ENCODE assay signal across 9 cellular contexts in the genomic region with DNA sequence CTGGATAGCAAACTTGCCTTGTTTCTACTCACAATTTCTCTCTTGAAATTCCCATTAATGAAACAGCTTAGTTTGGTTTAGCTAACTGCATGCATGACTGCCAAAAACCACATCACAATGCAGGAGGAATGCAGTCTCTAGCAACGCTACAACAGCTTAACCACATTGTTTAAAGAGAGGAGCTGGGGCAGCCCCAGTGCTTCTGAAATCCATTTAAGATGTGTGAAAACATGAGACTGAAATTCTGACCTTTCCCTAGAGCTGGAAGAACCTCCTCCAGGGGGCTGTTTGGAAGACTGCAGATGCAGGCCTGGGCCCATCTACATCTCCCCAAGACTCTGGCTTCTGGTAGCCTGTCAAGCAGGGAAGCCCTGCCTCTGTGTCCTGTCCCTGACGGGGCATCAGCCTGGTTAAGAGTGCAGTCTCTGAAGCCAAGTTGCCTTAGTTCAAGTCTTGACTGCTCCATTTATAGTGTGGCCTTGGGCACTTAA.
DNase-seq lines count a peak whose midpoint lies in the region; ATAC-seq and TF ChIP-seq lines count a peak whose summit lies in the region.
"Had no signal": no experiment of that assay in that cellular context is flagged by ENCODE, and none has a peak within 500 bp of the region (broad histone marks: within the 10 kb centered on the region; RNA-seq: fewer than 3 reads in every experiment).

No MANE protein-coding gene starts in this region.

- DNase-seq in COLO829 (ENCODE audit: low spot score) (peak; percentile 10), brain microvascular endothelial cell (peak; percentile 94), mesendoderm (peak; percentile 83), NOMO-1 (lab: John Stamatoyannopoulos, UW; ENCODE audit: unreplicated experiment in 2 of 2) (no peak), NCI-H1048 (lab: John Stamatoyannopoulos, UW) (no peak), left lobe of liver (ENCODE audit: low spot score) (no peak)

- H4K5ac ChIP-seq in mesendoderm (ENCODE audit: low read length) = no peak overlapping the region

- H3K23ac ChIP-seq in mesendoderm (ENCODE audit: low read length) = no peak overlapping the region

- H3K4me3 ChIP-seq in brain microvascular endothelial cell (ENCODE audit: low read depth, low read length) (no peak overlapping the region), mesendoderm (ENCODE audit: low read length) (no peak overlapping the region)
- H3K4me3 ChIP-seq: thoracic aorta had no signal

- H3K27ac ChIP-seq in brain microvascular endothelial cell (peak overlapping the region; percentile 45), mesendoderm (ENCODE audit: low read depth, low read length) (no peak overlapping the region)
- H3K27ac ChIP-seq: thoracic aorta had no signal

- no peak overlapping the region for H2AK5ac ChIP-seq in mesendoderm (ENCODE audit: low read length)

- no CpG with 5 or more reads among the region's 2 CpGs for whole genome bisulfite sequencing in mesendoderm (ENCODE audit: extremely low coverage, insufficient coverage, low lambda C conversion rate)

- no peak overlapping the region for H2BK5ac ChIP-seq in mesendoderm (ENCODE audit: low read length)

- H3K9ac ChIP-seq in mesendoderm (ENCODE audit: low read length) = no peak overlapping the region

- in situ Hi-C loops in brain microvascular endothelial cell (cut with HindIII; ENCODE audit: low pct_ligation_motif_present, low sequenced_read_pairs) = no loop called here

- H3K4ac ChIP-seq in mesendoderm (ENCODE audit: low read depth, low read length) = no peak overlapping the region

- H3K56ac ChIP-seq in mesendoderm (ENCODE audit: low read length) = no peak overlapping the region

- no peak overlapping the region for H4K8ac ChIP-seq in mesendoderm (ENCODE audit: low read depth, low read length)

- H2BK120ac ChIP-seq in mesendoderm (ENCODE audit: low read depth, low read length) = no peak overlapping the region

- no peak overlapping the region for H3K18ac ChIP-seq in mesendoderm (ENCODE audit: low read length)

- H3K4me1 ChIP-seq in mesendoderm (ENCODE audit: control insufficient read depth, low read depth, low read length) = no peaks in the 10 kb centered on the region

- H3K4me2 ChIP-seq in mesendoderm (ENCODE audit: low read length) = no peak overlapping the region

- H3K79me2 ChIP-seq in mesendoderm (ENCODE audit: control insufficient read depth, insufficient read depth, low read length) = no peaks in the 10 kb centered on the region

- ATAC-seq in HG02852 (IDR thresholded peaks at IDR 0.05; ENCODE audit: unreplicated experiment) (peak; percentile 70), HG02571 (IDR thresholded peaks at IDR 0.05; ENCODE audit: unreplicated experiment) (no peak), left lobe of liver (no peak)

- H2BK15ac ChIP-seq in mesendoderm (replicated peaks; ENCODE audit: low read depth) = no peak overlapping the region

- H3K36me3 ChIP-seq in brain microvascular endothelial cell (replicated peaks) = no peaks in the 10 kb centered on the region
- H3K36me3 ChIP-seq in mesendoderm (ENCODE audit: control insufficient read depth, insufficient read depth, low read length) = no peaks in the 10 kb centered on the region
- H3K36me3 ChIP-seq: thoracic aorta had no signal

- H3K79me1 ChIP-seq in mesendoderm (ENCODE audit: low read length) = no peaks in the 10 kb centered on the region

- TF ChIP-seq CTCF in brain microvascular endothelial cell (IDR thresholded peaks at IDR 0.05; ENCODE audit: low read depth, low read length, missing control alignments) = peak; percentile 42

- H3K27me3 ChIP-seq in brain microvascular endothelial cell (replicated peaks) (no peaks in the 10 kb centered on the region), mesendoderm (ENCODE audit: insufficient read depth, low read length, poor library complexity) (no peaks in the 10 kb centered on the region)

Comparison
In these comparisons a context has a peak if more than half of its experiments do, and no peak if none do; other contexts are left out.
1. DNase-seq: peak in COLO829 (single experiment), brain microvascular endothelial cell (single experiment) and mesendoderm (single experiment); none in NOMO-1 (0 of 2), NCI-H1048 (single experiment) and left lobe of liver (single experiment).